ENCODE assay signal across 11 cellular contexts in genomic region chr1:167165948-167166702, GRCh38. TPM values are rescaled to one million over a fixed set of nuclear protein-coding genes. Genes with fewer than 3 reads are reported as not detected.
DNase-seq lines count a peak whose midpoint lies in the region; ATAC-seq and TF ChIP-seq lines count a peak whose summit lies in the region.
"Had no signal": no experiment of that assay in that cellular context is flagged by ENCODE, and none has a peak within 500 bp of the region (broad histone marks: within the 10 kb centered on the region; RNA-seq: fewer than 3 reads in every experiment).

No MANE protein-coding gene starts in this region.

- H4K8ac ChIP-seq in mesendoderm (ENCODE audit: low read depth, low read length), result no peak overlapping the region

- peaks cover 4% of the 10 kb centered on the region for H3K79me1 ChIP-seq in mesendoderm (ENCODE audit: low read length)

- in situ Hi-C loops in brain microvascular endothelial cell (cut with HindIII; ENCODE audit: low pct_ligation_motif_present, low sequenced_read_pairs), result no loop called here

- H3K27me3 ChIP-seq in BE2C (no peaks in the 10 kb centered on the region), HUES6 (ENCODE audit: control insufficient read depth, insufficient read depth, low read length) (no peaks in the 10 kb centered on the region), brain microvascular endothelial cell (replicated peaks) (no peaks in the 10 kb centered on the region), mesendoderm (ENCODE audit: insufficient read depth, low read length, poor library complexity) (no peaks in the 10 kb centered on the region), PC-3 (ENCODE audit: low read length) (no peaks in the 10 kb centered on the region)
- H3K27me3 ChIP-seq in CD4-positive, alpha-beta memory T cell (ENCODE audit: insufficient read depth, low read length), result no peaks in the 10 kb centered on the region
- H3K27me3 ChIP-seq: dorsolateral prefrontal cortex had no signal

- H3K27ac Mint-ChIP-seq in CD4-positive, alpha-beta memory T cell, result no peak overlapping the region
- H3K27ac Mint-ChIP-seq: activated B cell treated with CpG ODN at 0.5 μM for 24 hours had no signal

- DNase-seq in BE2C, result peak; percentile 22
- DNase-seq in brain microvascular endothelial cell, result peak; percentile 51
- DNase-seq in mesendoderm, result peak; percentile 100
- no peak for DNase-seq in CD4-positive, alpha-beta memory T cell
- DNase-seq in PC-3, result no peak
- no peak for DNase-seq in HPDE6-E6E7 (ENCODE audit: extremely low spot score)
- DNase-seq in omental fat pad (ENCODE audit: low spot score), result no peak
- DNase-seq: activated B cell treated with CpG ODN at 0.5 μM for 24 hours; stimulated activated CD4-positive, alpha-beta T cell treated with anti-CD3 and anti-CD28 coated beads, Interleukin-4, amount 100 ng/mL, for 24 hours had no signal

- H3K9me2 ChIP-seq in PC-3 (replicated peaks; ENCODE audit: low read length), result no peaks in the 10 kb centered on the region

- TF ChIP-seq CTCF in BE2C (IDR thresholded peaks at IDR 0.05; ENCODE audit: low read depth, low read length) (no peak), brain microvascular endothelial cell (IDR thresholded peaks at IDR 0.05; ENCODE audit: low read depth, low read length, missing control alignments) (no peak), PC-3 (conservative IDR thresholded peaks at IDR 0.05; ENCODE audit: low read depth, low read length) (no peak), omental fat pad (IDR thresholded peaks at IDR 0.05) (no peak)

- H3K9me3 ChIP-seq in BE2C (no peaks in the 10 kb centered on the region), HUES6 (ENCODE audit: control insufficient read depth, insufficient read depth, low read depth, low read length) (no peaks in the 10 kb centered on the region), PC-3 (ENCODE audit: low read length) (no peaks in the 10 kb centered on the region)
- no peaks in the 10 kb centered on the region for H3K9me3 ChIP-seq in CD4-positive, alpha-beta memory T cell (ENCODE audit: control insufficient read depth in 1 of 2, low read length in 2 of 2)

- no peaks in the 10 kb centered on the region for H3F3A ChIP-seq in PC-3 (ENCODE audit: low read length, unreplicated experiment)

- no peak overlapping the region for H2AFZ ChIP-seq in PC-3 (ENCODE audit: low read length)

- no CpG with 5 or more reads among the region's 14 CpGs for WGBS in mesendoderm (ENCODE audit: extremely low coverage, insufficient coverage, low lambda C conversion rate)

- H3K27ac ChIP-seq in HUES6 (ENCODE audit: low read depth, low read length), result peak overlapping the region; percentile 70
- no peak overlapping the region for H3K27ac ChIP-seq in brain microvascular endothelial cell
- H3K27ac ChIP-seq in mesendoderm (ENCODE audit: low read depth, low read length), result peak overlapping the region; percentile 87
- H3K27ac ChIP-seq in CD4-positive, alpha-beta memory T cell (ENCODE audit: low read depth, low read length), result no peak overlapping the region
- no peak overlapping the region for H3K27ac ChIP-seq in PC-3 (ENCODE audit: low read length)
- H3K27ac ChIP-seq: dorsolateral prefrontal cortex had no signal

- peak overlapping the region; percentile 76 for H2BK15ac ChIP-seq in mesendoderm (replicated peaks; ENCODE audit: low read depth)

- no peak overlapping the region for H2AK5ac ChIP-seq in mesendoderm (ENCODE audit: low read length)

- H3K4me1 ChIP-seq in BE2C (peaks cover 5% of the 10 kb centered on the region), HUES6 (ENCODE audit: control insufficient read depth, insufficient read depth, low read length) (peaks cover 45% of the 10 kb centered on the region), mesendoderm (ENCODE audit: control insufficient read depth, low read depth, low read length) (peaks cover 20% of the 10 kb centered on the region), PC-3 (ENCODE audit: insufficient read depth, low read length) (peaks cover 32% of the 10 kb centered on the region)
- no peaks in the 10 kb centered on the region for H3K4me1 ChIP-seq in CD4-positive, alpha-beta memory T cell (ENCODE audit: insufficient read depth, low read length)

- H3K79me2 ChIP-seq in mesendoderm (ENCODE audit: control insufficient read depth, insufficient read depth, low read length) (peaks cover 5% of the 10 kb centered on the region), PC-3 (ENCODE audit: low read length) (no peaks in the 10 kb centered on the region)

- H3K4me3 Mint-ChIP-seq in CD4-positive, alpha-beta memory T cell, result no peak overlapping the region
- H3K4me3 Mint-ChIP-seq: activated B cell treated with CpG ODN at 0.5 μM for 24 hours had no signal

- H3K36me3 Mint-ChIP-seq in CD4-positive, alpha-beta memory T cell, result no peaks in the 10 kb centered on the region

- peaks cover 4 to 12% (median 8%) of the 10 kb centered on the region in 4 donors for H3K4me1 Mint-ChIP-seq in CD4-positive, alpha-beta memory T cell
- H3K4me1 Mint-ChIP-seq: activated B cell treated with CpG ODN at 0.5 μM for 24 hours had no signal

- peak overlapping the region; percentile 93 for H2BK5ac ChIP-seq in mesendoderm (ENCODE audit: low read length)

- H4K20me1 ChIP-seq in PC-3 (ENCODE audit: low read length), result no peaks in the 10 kb centered on the region

- H3K56ac ChIP-seq in mesendoderm (ENCODE audit: low read length), result peak overlapping the region; percentile 90

- intact Hi-C loops in CD4-positive, alpha-beta memory T cell (cut with micrococcal nuclease), result no loop called here
- intact Hi-C loops in PC-3 (cut with micrococcal nuclease), result no loop called here

- POLR2A ChIA-PET in CD4-positive, alpha-beta memory T cell (lab: Charles Lee; ENCODE audit: partially characterized antibody), result no interaction called here
- POLR2A ChIA-PET in PC-3 (lab: Charles Lee; ENCODE audit: unreplicated experiment), result no interaction called here

- peak overlapping the region; percentile 83 for H2BK120ac ChIP-seq in mesendoderm (ENCODE audit: low read depth, low read length)

- no peak; the same call in 1 of the 2 replicates for ATAC-seq in PC-3
- ATAC-seq in omental fat pad (ENCODE audit: low FRiP score), result no peak

- no TSS peak for BruUV-seq in PC-3 (replicated peaks; lab: Mats Ljungman, UMichigan)

- peaks cover 0 to 6% (median under 1%) of the 10 kb centered on the region in 8 donors for H3K9me3 Mint-ChIP-seq in CD4-positive, alpha-beta memory T cell

- H3K4me3 ChIP-seq in BE2C (ENCODE audit: low read depth, low read length) (no peak overlapping the region), HUES6 (ENCODE audit: low read depth, low read length) (peak overlapping the region; percentile 15; the same call in 1 of the 2 replicates), brain microvascular endothelial cell (ENCODE audit: low read depth, low read length) (no peak overlapping the region), mesendoderm (ENCODE audit: low read length) (no peak overlapping the region), PC-3 (ENCODE audit: low read length) (no peak overlapping the region)
- no peak overlapping the region for H3K4me3 ChIP-seq in CD4-positive, alpha-beta memory T cell (ENCODE audit: low read length in 2 of 2)
- H3K4me3 ChIP-seq: dorsolateral prefrontal cortex had no signal

- CTCF ChIA-PET in CD4-positive, alpha-beta memory T cell (lab: Charles Lee; ENCODE audit: partially characterized antibody), result no interaction called here
- CTCF ChIA-PET in PC-3 (lab: Charles Lee), result no interaction called here

- H3K4me2 ChIP-seq in mesendoderm (ENCODE audit: low read length) (peak overlapping the region; percentile 44), PC-3 (ENCODE audit: low read length) (no peak overlapping the region)

- peak overlapping the region; percentile 31 for H3K9ac ChIP-seq in HUES6 (ENCODE audit: low read length)
- peak overlapping the region; percentile 67 for H3K9ac ChIP-seq in mesendoderm (ENCODE audit: low read length)
- H3K9ac ChIP-seq in PC-3 (ENCODE audit: low read length), result no peak overlapping the region

- H3K36me3 ChIP-seq in BE2C, result no peaks in the 10 kb centered on the region
- H3K36me3 ChIP-seq in HUES6 (ENCODE audit: control insufficient read depth, insufficient read depth, low read length), result no peaks in the 10 kb centered on the region
- no peaks in the 10 kb centered on the region for H3K36me3 ChIP-seq in brain microvascular endothelial cell (replicated peaks)
- H3K36me3 ChIP-seq in mesendoderm (ENCODE audit: control insufficient read depth, insufficient read depth, low read length), result no peaks in the 10 kb centered on the region
- no peaks in the 10 kb centered on the region for H3K36me3 ChIP-seq in CD4-positive, alpha-beta memory T cell (ENCODE audit: insufficient read depth, low read length)
- no peaks in the 10 kb centered on the region for H3K36me3 ChIP-seq in PC-3 (ENCODE audit: low read depth, low read length)

- H4K5ac ChIP-seq in mesendoderm (ENCODE audit: low read length), result no peak overlapping the region

- peaks cover 17 to 20% of the 10 kb centered on the region in 2 donors for H3K27me3 Mint-ChIP-seq in CD4-positive, alpha-beta memory T cell

- no peak overlapping the region for H3K23ac ChIP-seq in mesendoderm (ENCODE audit: low read length)

- peak overlapping the region; percentile 78 for H3K4ac ChIP-seq in mesendoderm (ENCODE audit: low read depth, low read length)

- H3K18ac ChIP-seq in mesendoderm (ENCODE audit: low read length), result peak overlapping the region; percentile 94

RNA-seq across cellular contexts. Expression of gene POU2F1, which starts 54.6 kb away (rescaled TPM):
- 4.0 TPM for polyA plus RNA-seq in BE2C (2012; ENCODE audit: insufficient read depth, insufficient read length, low read depth)
- 22.0 TPM for polyA plus RNA-seq in mesendoderm (2013, experiment 1 of 2)
- polyA plus RNA-seq in mesendoderm (2013, experiment 2 of 2), result 19.4 TPM
- 10 to 100 TPM; 17.9 to 22.9 TPM for total RNA-seq in CD4-positive, alpha-beta memory T cell
- polyA plus RNA-seq in CD4-positive, alpha-beta memory T cell, result 10 to 100 TPM in 1 of 2 donors, 1 to 10 TPM in 1; 5.7 to 10.9 TPM
- total RNA-seq in PC-3 (2014; rRNA removed) (8.7 and 17.9 TPM in 2 replicates), omental fat pad (10 to 100 TPM; 10.3 to 18.9 (median 13.5) TPM)

Comparison
In these comparisons a context has a peak if more than half of its experiments do, and no peak if none do; other contexts are left out.
1. DNase-seq: peak in BE2C (single experiment), brain microvascular endothelial cell (single experiment) and mesendoderm (single experiment); none in CD4-positive, alpha-beta memory T cell (0 of 5), PC-3 (single experiment), HPDE6-E6E7 (single experiment) and omental fat pad (single experiment).
2. H3K27ac ChIP-seq: peak in HUES6 (single experiment) and mesendoderm (single experiment); none in brain microvascular endothelial cell (single experiment), CD4-positive, alpha-beta memory T cell (single experiment) and PC-3 (single experiment).